In the genomic region with DNA sequence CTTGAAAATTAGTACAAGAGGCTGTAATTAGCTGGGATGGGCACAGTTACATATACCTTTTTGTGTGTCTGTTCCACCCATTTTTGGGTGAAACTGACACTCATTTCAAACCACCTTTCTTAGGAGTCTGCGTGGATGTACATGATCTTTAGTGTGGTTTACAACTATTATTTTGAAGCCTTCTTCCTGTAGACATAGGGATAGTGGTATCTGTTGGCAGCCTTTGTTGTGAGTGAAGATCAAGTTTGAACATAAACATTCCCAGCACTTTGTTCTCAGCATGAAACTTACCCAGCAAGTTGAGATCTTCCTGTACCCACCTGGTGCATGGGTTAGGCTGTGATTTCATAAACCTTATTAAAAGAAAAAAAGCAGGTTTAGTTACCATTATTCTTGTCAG, we compare ENCODE assay signal across 8 cellular contexts. TPM values are rescaled to one million over a fixed set of nuclear protein-coding genes. Genes with fewer than 3 reads are reported as not detected.
DNase-seq lines count a peak whose midpoint lies in the region; ATAC-seq lines count a peak whose summit lies in the region.

No MANE protein-coding gene starts in this region.

- H3K27me3 ChIP-seq in iPS-18a (ENCODE audit: control insufficient read depth, insufficient read depth, low read length), result peaks cover 7% of the 10 kb centered on the region
- H3K27me3 ChIP-seq in subcutaneous abdominal adipose tissue (ENCODE audit: control insufficient read depth in 5 of 5, insufficient read depth in 4 of 5, low read length in 5 of 5), result no peaks in the 10 kb centered on the region

- H3K36me3 ChIP-seq in iPS-18a (ENCODE audit: control insufficient read depth, low read depth, low read length) (no peaks in the 10 kb centered on the region), subcutaneous abdominal adipose tissue (ENCODE audit: control insufficient read depth in 5 of 5, insufficient read depth in 5 of 5, low read length in 5 of 5) (peaks cover 0 to 12% (median 0%) of the 10 kb centered on the region in 5 donors)

- H3K9ac ChIP-seq in iPS-18a (ENCODE audit: low read length), result no peak overlapping the region
- peak overlapping the region; percentile 58 to 98 (median 94) for H3K9ac ChIP-seq in subcutaneous abdominal adipose tissue (ENCODE audit: low read length in 5 of 5)

- peak; percentile 16 for DNase-seq in activated CD4-positive, alpha-beta T cell treated with anti-CD3 and anti-CD28 coated beads, Interleukin-2, amount 10 ng/mL, durations not matched to agents 7 days and 5 days
- no peak for DNase-seq in activated CD4-positive, alpha-beta T cell treated with anti-CD3 and anti-CD28 coated beads, Interleukin-2, amount 50 U/mL, for 4 hours
- DNase-seq in activated naive CD8-positive, alpha-beta T cell treated with anti-CD3 and anti-CD28 coated beads, Interleukin-2, amount 10 ng/mL, durations not matched to agents 7 days and 5 days, result no peak
- DNase-seq in NCI-H1092 (lab: John Stamatoyannopoulos, UW), result no peak

- H3K9me3 Mint-ChIP-seq in activated CD4-positive, alpha-beta T cell treated with anti-CD3 and anti-CD28 coated beads, Interleukin-2, amount 10 ng/mL, durations not matched to agents 7 days and 5 days, result no peaks in the 10 kb centered on the region
- H3K9me3 Mint-ChIP-seq in activated naive CD8-positive, alpha-beta T cell treated with anti-CD3 and anti-CD28 coated beads, Interleukin-2, amount 10 ng/mL, durations not matched to agents 7 days and 5 days, result no peaks in the 10 kb centered on the region

- POLR2A ChIA-PET in activated CD4-positive, alpha-beta T cell treated with anti-CD3 and anti-CD28 coated beads, Interleukin-2, amount 10 ng/mL, durations not matched to agents 7 days and 5 days (lab: Charles Lee), result no interaction called here
- POLR2A ChIA-PET in activated naive CD8-positive, alpha-beta T cell treated with anti-CD3 and anti-CD28 coated beads, Interleukin-2, amount 10 ng/mL, durations not matched to agents 7 days and 5 days (lab: Charles Lee), result interaction anchor here (0.8 to 4.7 kb wide), 4 partner anchors 58 to 219 kb away, joined by 3 to 21 read pairs (median 4); a partner anchor contains a TSS

- H3K27me3 Mint-ChIP-seq in activated CD4-positive, alpha-beta T cell treated with anti-CD3 and anti-CD28 coated beads, Interleukin-2, amount 10 ng/mL, durations not matched to agents 7 days and 5 days, result no peaks in the 10 kb centered on the region
- no peaks in the 10 kb centered on the region for H3K27me3 Mint-ChIP-seq in activated naive CD8-positive, alpha-beta T cell treated with anti-CD3 and anti-CD28 coated beads, Interleukin-2, amount 10 ng/mL, durations not matched to agents 7 days and 5 days

- H3K4me3 Mint-ChIP-seq in activated CD4-positive, alpha-beta T cell treated with anti-CD3 and anti-CD28 coated beads, Interleukin-2, amount 10 ng/mL, durations not matched to agents 7 days and 5 days, result peak overlapping the region; percentile 86
- H3K4me3 Mint-ChIP-seq in activated naive CD8-positive, alpha-beta T cell treated with anti-CD3 and anti-CD28 coated beads, Interleukin-2, amount 10 ng/mL, durations not matched to agents 7 days and 5 days, result peak overlapping the region; percentile 65

- peak overlapping the region; percentile 73 for H3K4me3 ChIP-seq in iPS-18a (ENCODE audit: low read length)
- peak overlapping the region; percentile 68 to 94 (median 92) for H3K4me3 ChIP-seq in subcutaneous abdominal adipose tissue (ENCODE audit: low read depth in 1 of 5, low read length in 5 of 5)

- CTCF ChIA-PET in activated CD4-positive, alpha-beta T cell treated with anti-CD3 and anti-CD28 coated beads, Interleukin-2, amount 10 ng/mL, durations not matched to agents 7 days and 5 days (lab: Charles Lee), result interaction anchor here (0.8 to 2.1 kb wide), 4 partner anchors 9 to 17 kb away, joined by 3 to 5 read pairs (median 4); no protein-coding TSS in a partner anchor

- ATAC-seq in activated naive CD8-positive, alpha-beta T cell treated with anti-CD3 and anti-CD28 coated beads, Interleukin-2, amount 10 ng/mL, durations not matched to agents 7 days and 5 days (ENCODE audit: low read depth), result no peak
- no peak for ATAC-seq in GM19351 (IDR thresholded peaks at IDR 0.05; ENCODE audit: unreplicated experiment)
- ATAC-seq in HG03175 (IDR thresholded peaks at IDR 0.05; ENCODE audit: unreplicated experiment), result no peak

- H3K4me1 ChIP-seq in iPS-18a (ENCODE audit: control insufficient read depth, low read depth, low read length) (peaks cover 11% of the 10 kb centered on the region), subcutaneous abdominal adipose tissue (ENCODE audit: control insufficient read depth in 5 of 5, insufficient read depth in 5 of 5, low read length in 5 of 5) (peaks cover 3 to 62% (median 57%) of the 10 kb centered on the region in 5 donors)

- H3K9me3 ChIP-seq in iPS-18a (ENCODE audit: control insufficient read depth, low read depth, low read length) (no peaks in the 10 kb centered on the region), subcutaneous abdominal adipose tissue (ENCODE audit: control insufficient read depth in 5 of 5, low read length in 5 of 5) (no peaks in the 10 kb centered on the region)

- H3K36me3 Mint-ChIP-seq in activated CD4-positive, alpha-beta T cell treated with anti-CD3 and anti-CD28 coated beads, Interleukin-2, amount 10 ng/mL, durations not matched to agents 7 days and 5 days (ENCODE audit: low read depth), result peaks cover 9% of the 10 kb centered on the region
- no peaks in the 10 kb centered on the region for H3K36me3 Mint-ChIP-seq in activated naive CD8-positive, alpha-beta T cell treated with anti-CD3 and anti-CD28 coated beads, Interleukin-2, amount 10 ng/mL, durations not matched to agents 7 days and 5 days

- no peak overlapping the region for H3K27ac ChIP-seq in iPS-18a (ENCODE audit: low read length)
- H3K27ac ChIP-seq in subcutaneous abdominal adipose tissue (ENCODE audit: low read depth, low read length), result peak overlapping the region; percentile 99

- H3K27ac Mint-ChIP-seq in activated CD4-positive, alpha-beta T cell treated with anti-CD3 and anti-CD28 coated beads, Interleukin-2, amount 10 ng/mL, durations not matched to agents 7 days and 5 days, result peak overlapping the region; percentile 95
- H3K27ac Mint-ChIP-seq in activated naive CD8-positive, alpha-beta T cell treated with anti-CD3 and anti-CD28 coated beads, Interleukin-2, amount 10 ng/mL, durations not matched to agents 7 days and 5 days, result peak overlapping the region; percentile 60

- H3K4me1 Mint-ChIP-seq in activated CD4-positive, alpha-beta T cell treated with anti-CD3 and anti-CD28 coated beads, Interleukin-2, amount 10 ng/mL, durations not matched to agents 7 days and 5 days, result peaks cover 61% of the 10 kb centered on the region
- H3K4me1 Mint-ChIP-seq in activated naive CD8-positive, alpha-beta T cell treated with anti-CD3 and anti-CD28 coated beads, Interleukin-2, amount 10 ng/mL, durations not matched to agents 7 days and 5 days, result peaks cover 43% of the 10 kb centered on the region

RNA-seq across cellular contexts. Expression of a gene that starts 2.0 kb away (rescaled TPM):
- 10 to 100 TPM; 27.1 to 27.6 TPM for total RNA-seq in activated CD4-positive, alpha-beta T cell treated with anti-CD3 and anti-CD28 coated beads, Interleukin-2, amount 10 ng/mL, durations not matched to agents 7 days and 5 days
- 10 to 100 TPM; 14.5 to 15.0 TPM for total RNA-seq in activated naive CD8-positive, alpha-beta T cell treated with anti-CD3 and anti-CD28 coated beads, Interleukin-2, amount 10 ng/mL, durations not matched to agents 7 days and 5 days

RNA-seq across cellular contexts. Expression of a gene that starts 56.4 kb away (rescaled TPM):
- 100 to 1,000 TPM; 166 to 174 TPM for total RNA-seq in activated CD4-positive, alpha-beta T cell treated with anti-CD3 and anti-CD28 coated beads, Interleukin-2, amount 10 ng/mL, durations not matched to agents 7 days and 5 days
- total RNA-seq in activated naive CD8-positive, alpha-beta T cell treated with anti-CD3 and anti-CD28 coated beads, Interleukin-2, amount 10 ng/mL, durations not matched to agents 7 days and 5 days, result 100 to 1,000 TPM; 192 to 199 TPM
